ENCODE assay signal across 8 cellular contexts in genomic region chr20:31602779-31603441, GRCh38. TPM values are rescaled to one million over a fixed set of nuclear protein-coding genes. Genes with fewer than 3 reads are reported as not detected.
DNase-seq lines count a peak whose midpoint lies in the region; ATAC-seq and TF ChIP-seq lines count a peak whose summit lies in the region.

No MANE protein-coding gene starts in this region.

- H3K36me3 ChIP-seq in RWPE2 (ENCODE audit: low read depth), result peaks cover 18% of the 10 kb centered on the region

- H3K4me1 ChIP-seq in RWPE2 (ENCODE audit: insufficient read depth, poor library complexity, severe bottlenecking), result peaks cover 22% of the 10 kb centered on the region

- H3K9me3 ChIP-seq in RWPE2 (ENCODE audit: severe bottlenecking), result no peaks in the 10 kb centered on the region

- H3K4me3 ChIP-seq in RWPE2 (ENCODE audit: severe bottlenecking), result no peak overlapping the region

- peak overlapping the region; percentile 78 for H3K4me3 Mint-ChIP-seq in natural killer cell

- H3K27ac Mint-ChIP-seq in natural killer cell, result peak overlapping the region; percentile 53 to 74

- peak; percentile 21 for TF ChIP-seq CTCF in RWPE2 (IDR thresholded peaks at IDR 0.05; ENCODE audit: poor library complexity, severe bottlenecking)
- no peak for TF ChIP-seq CTCF in natural killer cell (IDR thresholded peaks at IDR 0.05)

- peaks cover 19 to 30% of the 10 kb centered on the region in 2 donors for H3K27me3 Mint-ChIP-seq in natural killer cell (ENCODE audit: low read depth in 2 of 2)

- intact Hi-C loops in natural killer cell (cut with micrococcal nuclease), result no loop called here

- DNase-seq in activated T-cell treated with anti-CD3 and anti-CD28 coated beads for 48 hours (ENCODE audit: low read depth), result peak; percentile 46
- DNase-seq in activated T-cell treated with anti-CD3 and anti-CD28 coated beads, Interleukin-2, amount 50 U/mL, for 1 hour, result no peak
- DNase-seq in RWPE2 (ENCODE audit: low spot score), result peak; percentile 84
- DNase-seq in astrocyte of the hippocampus (ENCODE audit: low read depth, low spot score), result peak; percentile 88
- no peak for DNase-seq in natural killer cell
- DNase-seq in OCI-M1 (lab: John Stamatoyannopoulos, UW), result no peak
- no peak for DNase-seq in midbrain (lab: John Stamatoyannopoulos, UW)

- H3K9me3 Mint-ChIP-seq in natural killer cell, result no peaks in the 10 kb centered on the region

- ATAC-seq in HG02938 (IDR thresholded peaks at IDR 0.05; ENCODE audit: unreplicated experiment) (peak; percentile 56), RWPE2 (ENCODE audit: low read depth) (peak; percentile 41), natural killer cell (peak; percentile 14 to 45 (median 32))

- H3K27me3 ChIP-seq in RWPE2 (ENCODE audit: insufficient read depth, poor library complexity, severe bottlenecking), result no peaks in the 10 kb centered on the region

- H3K4me1 Mint-ChIP-seq in natural killer cell, result peaks cover 28 to 33% of the 10 kb centered on the region in 2 donors

- no peaks in the 10 kb centered on the region for H3K36me3 Mint-ChIP-seq in natural killer cell

- peak overlapping the region; percentile 88 for H3K27ac ChIP-seq in RWPE2 (ENCODE audit: poor library complexity, severe bottlenecking)

RNA-seq across cellular contexts. Expression of gene ID1, which starts 2.2 kb away (rescaled TPM):
- 10 to 100 TPM in 1 of 3 donors, 1 to 10 TPM in 2; 5.6 to 10.1 (median 6.4) TPM for total RNA-seq in natural killer cell

RNA-seq across cellular contexts. Expression of gene COX4I2, which starts 34.8 kb away (rescaled TPM):
- not detected for total RNA-seq in natural killer cell

Comparison
In these comparisons a context has a peak if more than half of its experiments do, and no peak if none do; other contexts are left out.
1. DNase-seq: peak in activated T-cell treated with anti-CD3 and anti-CD28 coated beads for 48 hours (single experiment), RWPE2 (single experiment) and astrocyte of the hippocampus (single experiment); none in activated T-cell treated with anti-CD3 and anti-CD28 coated beads, Interleukin-2, amount 50 U/mL, for 1 hour (single experiment), natural killer cell (single experiment), OCI-M1 (single experiment) and midbrain (single experiment).
2. Peak in every context shown above with its lines, with median percentiles within 50 percentile points of each other: ATAC-seq.